ENCODE assay signal across 21 cellular contexts in genomic region chr13:69828527-69828926, GRCh38.
A peak's percentile ranks its signal among the peaks of the same experiment; 100 is the strongest.
DNase-seq lines count a peak whose midpoint lies in the region; ATAC-seq lines count a peak whose summit lies in the region.
"Had no signal": no experiment of that assay in that cellular context is flagged by ENCODE, and none has a peak within 500 bp of the region (broad histone marks: within the 10 kb centered on the region; RNA-seq: fewer than 3 reads in every experiment).

No MANE protein-coding gene starts in this region.

- no peaks in the 10 kb centered on the region for H3K36me3 ChIP-seq in neuronal stem cell (replicated peaks in 1 of 2; ENCODE audit: control insufficient read depth in 2 of 2, insufficient read depth in 2 of 2, low read length in 2 of 2)
- H3K36me3 ChIP-seq: MG63 had no signal

- ATAC-seq in GM19397 (IDR thresholded peaks at IDR 0.05; ENCODE audit: unreplicated experiment) (no peak), GM18498 (IDR thresholded peaks at IDR 0.05; ENCODE audit: unreplicated experiment) (no peak)
- ATAC-seq: A549, GM12878, PC-3 had no signal

- no peak overlapping the region for H3K18ac ChIP-seq in neuronal stem cell (ENCODE audit: low read length)

- H4K8ac ChIP-seq in neuronal stem cell (ENCODE audit: low read depth, low read length) = no peak overlapping the region

- H2AFZ ChIP-seq in neuronal stem cell (ENCODE audit: low read length) = peak overlapping the region; percentile 59

- H4K91ac ChIP-seq in neuronal stem cell (ENCODE audit: low read depth, low read length, poor library complexity) = no peak overlapping the region

- no peaks in the 10 kb centered on the region for H3K27me3 ChIP-seq in neuronal stem cell (ENCODE audit: control insufficient read depth in 3 of 3, insufficient read depth in 3 of 3, low read depth in 1 of 3, low read length in 3 of 3)
- H3K27me3 ChIP-seq: MG63 had no signal

- no CpG with 5 or more reads among the region's 2 CpGs for WGBS in neuronal stem cell (ENCODE audit: extremely low coverage in 2 of 2, insufficient read length in 2 of 2, insufficient replicate concordance in 1 of 2), 2 donors

- no peak overlapping the region for H2BK12ac ChIP-seq in neuronal stem cell (ENCODE audit: low read length)

- H3K79me1 ChIP-seq in neuronal stem cell (ENCODE audit: low read depth, low read length) = no peaks in the 10 kb centered on the region

- no peak overlapping the region for H3K9ac ChIP-seq in neuronal stem cell (ENCODE audit: low read depth, low read length, poor library complexity)

- H2AK5ac ChIP-seq in neuronal stem cell (ENCODE audit: low read depth, low read length) = no peak overlapping the region

- H2BK120ac ChIP-seq in neuronal stem cell (ENCODE audit: low read depth, low read length) = no peak overlapping the region

- DNase-seq in ELF-1 (ENCODE audit: low read depth, low spot score) (peak; percentile 83), LoVo (ENCODE audit: low spot score) (peak; percentile 4), ecto neural progenitor cell (ENCODE audit: low spot score) (peak; percentile 39), neuronal stem cell (ENCODE audit: low spot score) (no peak)
- no peak for DNase-seq in stimulated activated CD4-positive, alpha-beta T cell treated with anti-CD3 and anti-CD28 coated beads, Interleukin-2, amount 100 ng/mL, for 48 hours
- DNase-seq: CD4-positive, CD25-positive, alpha-beta regulatory T cell; EL; GOT3; MG63; NCI-H1436; NCI-H2029 treated with DMSO at 0.1 percent for 48 hours; NCI-H2171; NCI-H446; NCI-H526; PC-3; RPMI8226; SHP77 had no signal

- H3K23ac ChIP-seq in neuronal stem cell (ENCODE audit: low read depth, low read length, poor library complexity) = no peak overlapping the region

- no peak overlapping the region for H3K4me2 ChIP-seq in neuronal stem cell (ENCODE audit: insufficient read depth, low read length, poor library complexity, severe bottlenecking)
- H3K4me2 ChIP-seq: A549 had no signal

- no peak overlapping the region for H3K14ac ChIP-seq in neuronal stem cell (ENCODE audit: low read length)

- H3K9me3 ChIP-seq in neuronal stem cell (replicated peaks in 1 of 2; ENCODE audit: control insufficient read depth in 2 of 2, insufficient read depth in 1 of 2, low read depth in 1 of 2, low read length in 2 of 2) = no peaks in the 10 kb centered on the region
- H3K9me3 ChIP-seq: A549, MG63 had no signal

- H3K4me1 ChIP-seq in neuronal stem cell (ENCODE audit: control insufficient read depth in 2 of 2, insufficient read depth in 1 of 2, low read depth in 1 of 2, low read length in 2 of 2) = no peaks in the 10 kb centered on the region
- H3K4me1 ChIP-seq: A549 had no signal

- no peak overlapping the region for H3K27ac ChIP-seq in neuronal stem cell (replicated peaks; ENCODE audit: low read length)
- H3K27ac ChIP-seq: A549 had no signal

- no peak overlapping the region for H2BK5ac ChIP-seq in neuronal stem cell (ENCODE audit: low read length)

- H3K4ac ChIP-seq in neuronal stem cell (ENCODE audit: low read length) = no peak overlapping the region

- H2BK15ac ChIP-seq in neuronal stem cell (ENCODE audit: low read length) = no peak overlapping the region

- no peak overlapping the region for H3K4me3 ChIP-seq in neuronal stem cell (ENCODE audit: low read length in 2 of 2)
- H3K4me3 ChIP-seq: A549, GM12878, MG63 had no signal

Comparison
In these comparisons a context has a peak if more than half of its experiments do, and no peak if none do; other contexts are left out.
1. DNase-seq: peak in ELF-1 (single experiment), LoVo (single experiment) and ecto neural progenitor cell (single experiment); none in neuronal stem cell (single experiment) and stimulated activated CD4-positive, alpha-beta T cell treated with anti-CD3 and anti-CD28 coated beads, Interleukin-2, amount 100 ng/mL, for 48 hours (0 of 2).